In the genomic region with DNA sequence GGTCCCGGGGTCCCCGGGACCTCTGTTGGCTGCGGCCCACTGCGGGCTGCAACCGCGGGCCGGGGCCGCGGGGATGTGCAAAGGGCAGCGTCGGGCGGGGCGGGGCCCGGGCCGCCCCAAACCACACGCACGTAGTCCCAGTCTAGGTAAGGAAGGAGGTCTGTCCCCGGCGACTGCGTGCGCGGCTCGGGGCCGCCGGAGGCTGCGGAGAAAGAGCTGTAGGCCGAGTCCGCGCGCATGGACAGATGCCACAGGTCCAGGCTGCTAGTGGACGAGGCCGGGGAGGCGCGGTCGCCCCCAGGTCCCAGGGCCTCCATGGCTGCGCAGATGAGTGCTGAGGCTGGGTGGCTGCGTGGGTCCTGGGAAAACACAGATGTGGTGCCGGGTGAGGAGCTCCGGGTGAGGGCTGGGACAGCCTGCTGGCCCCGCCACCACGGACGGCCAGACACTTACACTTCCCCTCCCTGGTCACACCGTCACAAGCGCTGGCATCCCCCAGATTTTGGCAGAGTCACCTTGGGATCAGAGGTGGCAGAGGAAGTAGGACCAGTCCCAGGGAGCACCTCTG, we compare ENCODE assay signal across 11 cellular contexts. TPM values are rescaled to one million over a fixed set of nuclear protein-coding genes. Genes with fewer than 3 reads are reported as not detected.
DNase-seq lines count a peak whose midpoint lies in the region; ATAC-seq and TF ChIP-seq lines count a peak whose summit lies in the region.
"Had no signal": no experiment of that assay in that cellular context is flagged by ENCODE, and none has a peak within 500 bp of the region (broad histone marks: within the 10 kb centered on the region; RNA-seq: fewer than 3 reads in every experiment).

No MANE protein-coding gene starts in this region.

- WGBS in thymus: 16% methylated on average over 44 of the region's 44 CpGs

- no peaks in the 10 kb centered on the region for H3K36me3 Mint-ChIP-seq in activated T-cell treated with anti-CD3 and anti-CD28 coated beads, Interleukin-2, amount 50 U/mL, for 24 hours (ENCODE audit: low read depth)
- no peaks in the 10 kb centered on the region for H3K36me3 Mint-ChIP-seq in activated naive CD8-positive, alpha-beta T cell treated with anti-CD3 and anti-CD28 coated beads, Interleukin-2, amount 50 U/mL, for 24 hours (ENCODE audit: low read depth)
- H3K36me3 Mint-ChIP-seq in immature natural killer cell: peaks cover 0 to 3% (median 0%) of the 10 kb centered on the region in 3 donors

- H3K4me1 ChIP-seq in left lung (peaks cover 7 to 38% of the 10 kb centered on the region in 2 donors), thymus (ENCODE audit: control insufficient read depth, insufficient read depth, low read length) (peaks cover 8% of the 10 kb centered on the region)

- H3K27ac Mint-ChIP-seq in activated T-cell treated with anti-CD3 and anti-CD28 coated beads, Interleukin-2, amount 50 U/mL, for 24 hours: no peak overlapping the region
- H3K27ac Mint-ChIP-seq in activated naive CD8-positive, alpha-beta T cell treated with anti-CD3 and anti-CD28 coated beads, Interleukin-2, amount 50 U/mL, for 24 hours: no peak overlapping the region
- no peak overlapping the region for H3K27ac Mint-ChIP-seq in immature natural killer cell

- intact Hi-C loops in left lung (cut with DNase I): no loop called here

- peaks cover 0 to 89% of the 10 kb centered on the region in 2 donors for H3K27me3 ChIP-seq in left lung
- peaks cover 68% of the 10 kb centered on the region for H3K27me3 ChIP-seq in thymus (ENCODE audit: control insufficient read depth, insufficient read depth)

- H3K27ac ChIP-seq in left lung (peak overlapping the region; percentile 13 to 20), thymus (ENCODE audit: low read depth) (no peak overlapping the region)
- H3K27ac ChIP-seq: PC-9 had no signal

- no peaks in the 10 kb centered on the region for H3K9me3 Mint-ChIP-seq in activated T-cell treated with anti-CD3 and anti-CD28 coated beads, Interleukin-2, amount 50 U/mL, for 24 hours
- no peaks in the 10 kb centered on the region for H3K9me3 Mint-ChIP-seq in activated naive CD8-positive, alpha-beta T cell treated with anti-CD3 and anti-CD28 coated beads, Interleukin-2, amount 50 U/mL, for 24 hours
- H3K9me3 Mint-ChIP-seq in immature natural killer cell: no peaks in the 10 kb centered on the region

- peak; percentile 24 for ATAC-seq in activated naive CD8-positive, alpha-beta T cell treated with anti-CD3 and anti-CD28 coated beads, Interleukin-2, amount 50 U/mL, for 24 hours
- ATAC-seq in left lung (no peak), GM19035 (IDR thresholded peaks at IDR 0.05; ENCODE audit: unreplicated experiment) (no peak)

- peaks cover 14% of the 10 kb centered on the region for H3K4me1 Mint-ChIP-seq in activated T-cell treated with anti-CD3 and anti-CD28 coated beads, Interleukin-2, amount 50 U/mL, for 24 hours (ENCODE audit: low read depth)
- H3K4me1 Mint-ChIP-seq in activated naive CD8-positive, alpha-beta T cell treated with anti-CD3 and anti-CD28 coated beads, Interleukin-2, amount 50 U/mL, for 24 hours: peaks cover 6% of the 10 kb centered on the region
- peaks cover 10 to 11% of the 10 kb centered on the region in 2 donors for H3K4me1 Mint-ChIP-seq in immature natural killer cell

- H3K36me3 ChIP-seq in left lung (peaks cover 0 to 24% of the 10 kb centered on the region in 2 donors), thymus (ENCODE audit: control insufficient read depth, insufficient read depth) (no peaks in the 10 kb centered on the region)

- peak overlapping the region; percentile 20 for H3K4me3 Mint-ChIP-seq in activated T-cell treated with anti-CD3 and anti-CD28 coated beads, Interleukin-2, amount 50 U/mL, for 24 hours
- no peak overlapping the region for H3K4me3 Mint-ChIP-seq in activated naive CD8-positive, alpha-beta T cell treated with anti-CD3 and anti-CD28 coated beads, Interleukin-2, amount 50 U/mL, for 24 hours
- H3K4me3 Mint-ChIP-seq in immature natural killer cell: no peak overlapping the region

- TF ChIP-seq CTCF in left lung (IDR thresholded peaks at IDR 0.05): no peak

- no peak for DNase-seq in activated T-cell treated with anti-CD3 and anti-CD28 coated beads, Interleukin-2, amount 50 U/mL, for 24 hours
- DNase-seq in activated T-cell treated with anti-CD3 and anti-CD28 coated beads, Interleukin-2, amount 50 U/mL, for 48 hours: no peak
- no peak for DNase-seq in activated naive CD8-positive, alpha-beta T cell treated with anti-CD3 and anti-CD28 coated beads, Interleukin-2, amount 50 U/mL, for 24 hours
- DNase-seq in left lung (no peak), immature natural killer cell (no peak), NCI-H748 treated with DMSO at 0.1 percent for 48 hours (lab: John Stamatoyannopoulos, UW) (no peak)
- DNase-seq: NCI-H1694; PC-9; stimulated activated CD4-positive, alpha-beta T cell treated with anti-CD3 and anti-CD28 coated beads, Interleukin-1b, Interleukin-23, amount 100 ng/mL, for 48 hours had no signal

- H3K9me3 ChIP-seq in left lung (no peaks in the 10 kb centered on the region), thymus (ENCODE audit: control insufficient read depth) (no peaks in the 10 kb centered on the region)

- no peak overlapping the region for H3K4me3 ChIP-seq in left lung
- peak overlapping the region; percentile 48 for H3K4me3 ChIP-seq in thymus (ENCODE audit: low read length)
- H3K4me3 ChIP-seq: PC-9 had no signal

- peaks cover 73% of the 10 kb centered on the region for H3K27me3 Mint-ChIP-seq in activated T-cell treated with anti-CD3 and anti-CD28 coated beads, Interleukin-2, amount 50 U/mL, for 24 hours
- H3K27me3 Mint-ChIP-seq in activated naive CD8-positive, alpha-beta T cell treated with anti-CD3 and anti-CD28 coated beads, Interleukin-2, amount 50 U/mL, for 24 hours: peaks cover 68% of the 10 kb centered on the region
- peaks cover 12 to 22% (median 13%) of the 10 kb centered on the region in 3 donors for H3K27me3 Mint-ChIP-seq in immature natural killer cell (ENCODE audit: low read depth in 3 of 3)

RNA-seq across cellular contexts. Expression of a gene that starts 4.5 kb away (rescaled TPM):
- 10 to 100 TPM; 15.8 to 20.6 TPM for total RNA-seq in left lung
- polyA plus RNA-seq in thymus: 6.2 TPM
- polyA plus RNA-seq in immature natural killer cell: 1 to 10 TPM in 1 of 3 donors, not detected in 2; 1.4 TPM

RNA-seq across cellular contexts. Expression of a gene that starts 12.8 kb away (rescaled TPM):
- total RNA-seq in left lung: under 1 TPM in 1 of 2 donors, not detected in 1; 0.16 TPM
- 4.3 TPM for polyA plus RNA-seq in thymus
- polyA plus RNA-seq in immature natural killer cell: not detected
- total RNA-seq: PC-9 had no signal

RNA-seq across cellular contexts. Expression of a gene that starts 40.4 kb away (rescaled TPM):
- under 1 TPM; 0.26 to 0.39 TPM for total RNA-seq in left lung
- polyA plus RNA-seq in thymus: 2.5 TPM
- under 1 TPM in 1 of 3 donors, not detected in 2; 0.12 TPM for polyA plus RNA-seq in immature natural killer cell

RNA-seq across cellular contexts. Expression of a gene that starts 40.5 kb away (rescaled TPM):
- 100 to 1,000 TPM; 386 to 507 TPM for total RNA-seq in left lung
- polyA plus RNA-seq in thymus: 232 TPM
- polyA plus RNA-seq in immature natural killer cell: 100 to 1,000 TPM; 554 to 923 (median 597) TPM

RNA-seq across cellular contexts. Expression of a gene that starts 47.6 kb away (rescaled TPM):
- 1 to 10 TPM; 1.2 to 1.9 TPM for total RNA-seq in left lung
- 4.4 TPM for polyA plus RNA-seq in thymus
- polyA plus RNA-seq in immature natural killer cell: 1 to 10 TPM in 1 of 3 donors, under 1 TPM in 2; 0.50 to 2.0 (median 0.54) TPM
